Comparison of ENCODE assay signal across 1 cellular context in the genomic region with DNA sequence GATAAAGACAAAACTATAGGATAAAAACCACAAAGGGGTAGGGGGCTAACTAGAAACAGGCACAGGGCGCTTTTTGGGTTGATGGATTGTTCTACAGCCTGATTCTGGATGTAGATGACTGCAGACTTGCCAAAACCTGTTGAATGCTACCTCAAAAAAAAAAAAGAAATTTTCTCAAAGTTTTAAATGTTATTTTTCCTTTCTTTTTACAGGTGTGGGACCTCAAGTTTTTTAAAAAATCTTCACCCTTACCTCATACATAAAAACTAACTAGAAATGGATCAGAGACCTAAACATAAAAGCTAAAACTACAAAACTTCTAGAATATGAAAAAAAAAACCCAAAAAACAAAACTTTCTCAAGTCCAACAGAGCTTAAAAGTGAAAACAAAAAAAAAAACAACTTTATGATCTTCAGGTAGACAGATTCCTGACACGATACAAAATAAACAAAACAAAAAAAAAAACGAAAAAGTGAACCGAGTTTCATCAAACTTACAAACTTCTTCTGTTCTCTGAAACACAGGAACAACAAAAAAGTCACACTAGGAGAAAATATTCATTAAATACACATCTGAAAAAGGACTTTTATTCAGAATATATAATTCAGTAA.
TF ChIP-seq lines count a peak whose summit lies in the region.

No MANE protein-coding gene starts in this region.

TF ChIP-seq in WTC11, 78 proteins besides CTCF, POLR2A, EP300 and RAD21 (continued from another document):
- TF ChIP-seq ZNF512 (CRISPR knock-in tag; IDR thresholded peaks at IDR 0.05; ENCODE audit: borderline replicate concordance), result no peak
- no peak for TF ChIP-seq HMGA2 (CRISPR knock-in tag; IDR thresholded peaks at IDR 0.05)
- TF ChIP-seq ERG (CRISPR knock-in tag; IDR thresholded peaks at IDR 0.05), result no peak
- TF ChIP-seq NFE2L1 (CRISPR knock-in tag; IDR thresholded peaks at IDR 0.05), result no peak
- TF ChIP-seq RORB (CRISPR knock-in tag; IDR thresholded peaks at IDR 0.05), result no peak
- no peak for TF ChIP-seq NR1H2 (CRISPR knock-in tag; IDR thresholded peaks at IDR 0.05)
- no peak for TF ChIP-seq JAZF1 (CRISPR knock-in tag; IDR thresholded peaks at IDR 0.05)
- no peak for TF ChIP-seq ZNF219 (CRISPR knock-in tag; IDR thresholded peaks at IDR 0.05; ENCODE audit: borderline replicate concordance)
- TF ChIP-seq, protein P1, sequence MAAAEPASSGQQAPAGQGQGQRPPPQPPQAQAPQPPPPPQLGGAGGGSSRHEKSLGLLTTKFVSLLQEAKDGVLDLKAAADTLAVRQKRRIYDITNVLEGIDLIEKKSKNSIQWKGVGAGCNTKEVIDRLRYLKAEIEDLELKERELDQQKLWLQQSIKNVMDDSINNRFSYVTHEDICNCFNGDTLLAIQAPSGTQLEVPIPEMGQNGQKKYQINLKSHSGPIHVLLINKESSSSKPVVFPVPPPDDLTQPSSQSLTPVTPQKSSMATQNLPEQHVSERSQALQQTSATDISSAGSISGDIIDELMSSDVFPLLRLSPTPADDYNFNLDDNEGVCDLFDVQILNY (CRISPR knock-in tag; IDR thresholded peaks at IDR 0.05), result no peak
- TF ChIP-seq KAT7 (CRISPR knock-in tag; IDR thresholded peaks at IDR 0.05; ENCODE audit: borderline replicate concordance), result no peak
- no peak for TF ChIP-seq GTF2I (CRISPR knock-in tag; conservative IDR thresholded peaks at IDR 0.05)
- TF ChIP-seq, protein P2, sequence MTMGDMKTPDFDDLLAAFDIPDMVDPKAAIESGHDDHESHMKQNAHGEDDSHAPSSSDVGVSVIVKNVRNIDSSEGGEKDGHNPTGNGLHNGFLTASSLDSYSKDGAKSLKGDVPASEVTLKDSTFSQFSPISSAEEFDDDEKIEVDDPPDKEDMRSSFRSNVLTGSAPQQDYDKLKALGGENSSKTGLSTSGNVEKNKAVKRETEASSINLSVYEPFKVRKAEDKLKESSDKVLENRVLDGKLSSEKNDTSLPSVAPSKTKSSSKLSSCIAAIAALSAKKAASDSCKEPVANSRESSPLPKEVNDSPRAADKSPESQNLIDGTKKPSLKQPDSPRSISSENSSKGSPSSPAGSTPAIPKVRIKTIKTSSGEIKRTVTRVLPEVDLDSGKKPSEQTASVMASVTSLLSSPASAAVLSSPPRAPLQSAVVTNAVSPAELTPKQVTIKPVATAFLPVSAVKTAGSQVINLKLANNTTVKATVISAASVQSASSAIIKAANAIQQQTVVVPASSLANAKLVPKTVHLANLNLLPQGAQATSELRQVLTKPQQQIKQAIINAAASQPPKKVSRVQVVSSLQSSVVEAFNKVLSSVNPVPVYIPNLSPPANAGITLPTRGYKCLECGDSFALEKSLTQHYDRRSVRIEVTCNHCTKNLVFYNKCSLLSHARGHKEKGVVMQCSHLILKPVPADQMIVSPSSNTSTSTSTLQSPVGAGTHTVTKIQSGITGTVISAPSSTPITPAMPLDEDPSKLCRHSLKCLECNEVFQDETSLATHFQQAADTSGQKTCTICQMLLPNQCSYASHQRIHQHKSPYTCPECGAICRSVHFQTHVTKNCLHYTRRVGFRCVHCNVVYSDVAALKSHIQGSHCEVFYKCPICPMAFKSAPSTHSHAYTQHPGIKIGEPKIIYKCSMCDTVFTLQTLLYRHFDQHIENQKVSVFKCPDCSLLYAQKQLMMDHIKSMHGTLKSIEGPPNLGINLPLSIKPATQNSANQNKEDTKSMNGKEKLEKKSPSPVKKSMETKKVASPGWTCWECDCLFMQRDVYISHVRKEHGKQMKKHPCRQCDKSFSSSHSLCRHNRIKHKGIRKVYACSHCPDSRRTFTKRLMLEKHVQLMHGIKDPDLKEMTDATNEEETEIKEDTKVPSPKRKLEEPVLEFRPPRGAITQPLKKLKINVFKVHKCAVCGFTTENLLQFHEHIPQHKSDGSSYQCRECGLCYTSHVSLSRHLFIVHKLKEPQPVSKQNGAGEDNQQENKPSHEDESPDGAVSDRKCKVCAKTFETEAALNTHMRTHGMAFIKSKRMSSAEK (CRISPR knock-in tag; IDR thresholded peaks at IDR 0.05; ENCODE audit: borderline replicate concordance), result no peak
